2 cellular contexts compared by ENCODE assay signal in genomic region chr12:108390495-108391203, GRCh38.
A peak's percentile ranks its signal among the peaks of the same experiment; 100 is the strongest.
TF ChIP-seq lines count a peak whose summit lies in the region.

No MANE protein-coding gene starts in this region.

TF ChIP-seq in liver, 16 proteins besides CTCF, POLR2A, EP300 and RAD21:
- TF ChIP-seq REST (IDR thresholded peaks at IDR 0.05) (no peak), NR2F2 (IDR thresholded peaks at IDR 0.05) (peak; percentile 20)

TF ChIP-seq in HepG2, 621 proteins besides CTCF, POLR2A, EP300 and RAD21 (continued from another document):
- TF ChIP-seq MYC (CRISPR knock-in tag; IDR thresholded peaks at IDR 0.05; ENCODE audit: borderline replicate concordance) (no peak), NFIB (CRISPR knock-in tag; IDR thresholded peaks at IDR 0.05; ENCODE audit: borderline replicate concordance) (no peak)
